ENCODE assay signal across 1 cellular context in genomic region chr19:16562608-16563025, GRCh38.
TF ChIP-seq lines count a peak whose summit lies in the region.

No MANE protein-coding gene starts in this region.

TF ChIP-seq in K562, 482 proteins besides CTCF, POLR2A, EP300 and RAD21 (continues in another document):
- TF ChIP-seq BRD4 (IDR thresholded peaks at IDR 0.05) (no peak), ZNF583 (CRISPR knock-in tag; IDR thresholded peaks at IDR 0.05) (0 out of 2 replicates have a peak, but pooled peaks have one; percentile 26), NR2C2 (CRISPR knock-in tag; IDR thresholded peaks at IDR 0.05) (no peak), NR2C2 (tag; IDR thresholded peaks at IDR 0.05) (peak; percentile 54; the same call in 1 of the 2 replicates), NR4A1 (CRISPR knock-in tag; IDR thresholded peaks at IDR 0.05) (no peak), NR4A1 (tag; IDR thresholded peaks at IDR 0.05) (peak; percentile 70; the same call in 1 of the 2 replicates), NCOA6 (IDR thresholded peaks at IDR 0.05) (no peak), SMARCA4 (IDR thresholded peaks at IDR 0.05) (peak; percentile 84), TBP (optimal IDR thresholded peaks at IDR 0.05; ENCODE audit: low read depth, low read length) (no peak), ZBTB11 (CRISPR knock-in tag; IDR thresholded peaks at IDR 0.05) (peak in 1 of 3 experiments; percentile 44; a peak in 1 of 6 replicates), TAL1 (IDR thresholded peaks at IDR 0.05) (peak; percentile 64), MAFF (IDR thresholded peaks at IDR 0.05; ENCODE audit: low read length) (peak; percentile 36; the same call in 1 of the 2 replicates), TEAD4 (IDR thresholded peaks at IDR 0.05; ENCODE audit: low read length) (peak; percentile 36; the same call in 1 of the 2 replicates), TEAD4 (CRISPR knock-in tag; IDR thresholded peaks at IDR 0.05; ENCODE audit: borderline replicate concordance) (no peak), NFIC (IDR thresholded peaks at IDR 0.05) (no peak), ZNF639 (CRISPR knock-in tag; conservative IDR thresholded peaks at IDR 0.05 in 1 of 2, IDR thresholded peaks at IDR 0.05 in 1 of 2) (peak in 1 of 2 experiments; percentile 67; a peak in 2 of 4 replicates), ID3 (CRISPR knock-in tag; IDR thresholded peaks at IDR 0.05) (no peak), ID3 (tag; IDR thresholded peaks at IDR 0.05) (0 out of 2 replicates have a peak, but pooled peaks have one; percentile 24), L3MBTL2 (IDR thresholded peaks at IDR 0.05) (peak; percentile 57), C11orf30 (IDR thresholded peaks at IDR 0.05; ENCODE audit: low read depth) (peak; percentile 71), TFAP4 (CRISPR knock-in tag; IDR thresholded peaks at IDR 0.05; ENCODE audit: borderline replicate concordance) (peak; percentile 24; the same call in 1 of the 2 replicates), NFE2 (IDR thresholded peaks at IDR 0.05; ENCODE audit: low read depth) (peak; percentile 77), TCF3 (CRISPR knock-in tag; IDR thresholded peaks at IDR 0.05) (peak; percentile 67), ETV5 (CRISPR knock-in tag; IDR thresholded peaks at IDR 0.05; ENCODE audit: low read depth) (no peak), ZNF592 (IDR thresholded peaks at IDR 0.05) (peak; percentile 95), MEF2A (IDR thresholded peaks at IDR 0.05; ENCODE audit: control insufficient read depth, low read depth, low read length) (0 out of 2 replicates have a peak, but pooled peaks have one; percentile 21), ARID1B (IDR thresholded peaks at IDR 0.05) (peak; percentile 87), CBFA2T3 (IDR thresholded peaks at IDR 0.05) (peak; percentile 66), EGR1 (conservative IDR thresholded peaks at IDR 0.05) (no peak), POLR2AphosphoS2 (IDR thresholded peaks at IDR 0.05; ENCODE audit: low read length) (no peak), SMARCC2 (IDR thresholded peaks at IDR 0.05; ENCODE audit: low read depth) (peak; percentile 50; the same call in 1 of the 2 replicates), NFRKB (IDR thresholded peaks at IDR 0.05; ENCODE audit: low read depth) (peak; percentile 40; the same call in 1 of the 2 replicates), SMARCA5 (IDR thresholded peaks at IDR 0.05) (no peak), MAFK (IDR thresholded peaks at IDR 0.05; ENCODE audit: low read length) (peak; percentile 49; the same call in 1 of the 2 replicates), ZNF316 (IDR thresholded peaks at IDR 0.05) (peak; percentile 60; the same call in 1 of the 2 replicates), DMBX1 (CRISPR knock-in tag; IDR thresholded peaks at IDR 0.05; ENCODE audit: borderline replicate concordance) (peak; percentile 80), ATF7 (IDR thresholded peaks at IDR 0.05) (0 out of 2 replicates have a peak, but pooled peaks have one; percentile 29), NR2C1 (IDR thresholded peaks at IDR 0.05) (no peak), NR2C1 (tag; IDR thresholded peaks at IDR 0.05) (peak; percentile 43; the same call in 1 of the 2 replicates), ZNF717 (CRISPR knock-in tag; IDR thresholded peaks at IDR 0.05) (no peak), CXXC5 (CRISPR knock-in tag; IDR thresholded peaks at IDR 0.05) (peak; percentile 25), SRF (CRISPR knock-in tag; IDR thresholded peaks at IDR 0.05) (no peak), MTA2 (IDR thresholded peaks at IDR 0.05; ENCODE audit: low read depth) (no peak), EP400 (IDR thresholded peaks at IDR 0.05) (0 out of 2 replicates have a peak, but pooled peaks have one; percentile 11), ZNF347 (CRISPR knock-in tag; IDR thresholded peaks at IDR 0.05; ENCODE audit: low read depth) (no peak), ZNF146 (CRISPR knock-in tag; IDR thresholded peaks at IDR 0.05; ENCODE audit: unreplicated experiment) (no peak)
- TF ChIP-seq, protein P1, sequence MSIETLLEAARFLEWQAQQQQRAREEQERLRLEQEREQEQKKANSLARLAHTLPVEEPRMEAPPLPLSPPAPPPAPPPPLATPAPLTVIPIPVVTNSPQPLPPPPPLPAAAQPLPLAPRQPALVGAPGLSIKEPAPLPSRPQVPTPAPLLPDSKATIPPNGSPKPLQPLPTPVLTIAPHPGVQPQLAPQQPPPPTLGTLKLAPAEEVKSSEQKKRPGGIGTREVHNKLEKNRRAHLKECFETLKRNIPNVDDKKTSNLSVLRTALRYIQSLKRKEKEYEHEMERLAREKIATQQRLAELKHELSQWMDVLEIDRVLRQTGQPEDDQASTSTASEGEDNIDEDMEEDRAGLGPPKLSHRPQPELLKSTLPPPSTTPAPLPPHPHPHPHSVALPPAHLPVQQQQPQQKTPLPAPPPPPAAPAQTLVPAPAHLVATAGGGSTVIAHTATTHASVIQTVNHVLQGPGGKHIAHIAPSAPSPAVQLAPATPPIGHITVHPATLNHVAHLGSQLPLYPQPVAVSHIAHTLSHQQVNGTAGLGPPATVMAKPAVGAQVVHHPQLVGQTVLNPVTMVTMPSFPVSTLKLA (conservative IDR thresholded peaks at IDR 0.05): peak in 1 of 2 experiments; percentile 55; a peak in 3 of 4 replicates
- TF ChIP-seq, protein P2, sequence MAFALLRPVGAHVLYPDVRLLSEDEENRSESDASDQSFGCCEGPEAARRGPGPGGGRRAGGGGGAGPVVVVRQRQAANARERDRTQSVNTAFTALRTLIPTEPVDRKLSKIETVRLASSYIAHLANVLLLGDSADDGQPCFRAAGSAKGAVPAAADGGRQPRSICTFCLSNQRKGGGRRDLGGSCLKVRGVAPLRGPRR (CRISPR knock-in tag; IDR thresholded peaks at IDR 0.05): peak; percentile 33; the same call in 1 of the 2 replicates
- TF ChIP-seq, protein P3, sequence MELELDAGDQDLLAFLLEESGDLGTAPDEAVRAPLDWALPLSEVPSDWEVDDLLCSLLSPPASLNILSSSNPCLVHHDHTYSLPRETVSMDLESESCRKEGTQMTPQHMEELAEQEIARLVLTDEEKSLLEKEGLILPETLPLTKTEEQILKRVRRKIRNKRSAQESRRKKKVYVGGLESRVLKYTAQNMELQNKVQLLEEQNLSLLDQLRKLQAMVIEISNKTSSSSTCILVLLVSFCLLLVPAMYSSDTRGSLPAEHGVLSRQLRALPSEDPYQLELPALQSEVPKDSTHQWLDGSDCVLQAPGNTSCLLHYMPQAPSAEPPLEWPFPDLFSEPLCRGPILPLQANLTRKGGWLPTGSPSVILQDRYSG (tag; conservative IDR thresholded peaks at IDR 0.05; ENCODE audit: low read depth): 0 out of 2 replicates have a peak, but pooled peaks have one; percentile 56
- TF ChIP-seq, protein P4, sequence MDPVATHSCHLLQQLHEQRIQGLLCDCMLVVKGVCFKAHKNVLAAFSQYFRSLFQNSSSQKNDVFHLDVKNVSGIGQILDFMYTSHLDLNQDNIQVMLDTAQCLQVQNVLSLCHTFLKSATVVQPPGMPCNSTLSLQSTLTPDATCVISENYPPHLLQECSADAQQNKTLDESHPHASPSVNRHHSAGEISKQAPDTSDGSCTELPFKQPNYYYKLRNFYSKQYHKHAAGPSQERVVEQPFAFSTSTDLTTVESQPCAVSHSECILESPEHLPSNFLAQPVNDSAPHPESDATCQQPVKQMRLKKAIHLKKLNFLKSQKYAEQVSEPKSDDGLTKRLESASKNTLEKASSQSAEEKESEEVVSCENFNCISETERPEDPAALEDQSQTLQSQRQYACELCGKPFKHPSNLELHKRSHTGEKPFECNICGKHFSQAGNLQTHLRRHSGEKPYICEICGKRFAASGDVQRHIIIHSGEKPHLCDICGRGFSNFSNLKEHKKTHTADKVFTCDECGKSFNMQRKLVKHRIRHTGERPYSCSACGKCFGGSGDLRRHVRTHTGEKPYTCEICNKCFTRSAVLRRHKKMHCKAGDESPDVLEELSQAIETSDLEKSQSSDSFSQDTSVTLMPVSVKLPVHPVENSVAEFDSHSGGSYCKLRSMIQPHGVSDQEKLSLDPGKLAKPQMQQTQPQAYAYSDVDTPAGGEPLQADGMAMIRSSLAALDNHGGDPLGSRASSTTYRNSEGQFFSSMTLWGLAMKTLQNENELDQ (CRISPR knock-in tag; IDR thresholded peaks at IDR 0.05; ENCODE audit: borderline replicate concordance): no peak
- TF ChIP-seq, protein P5, sequence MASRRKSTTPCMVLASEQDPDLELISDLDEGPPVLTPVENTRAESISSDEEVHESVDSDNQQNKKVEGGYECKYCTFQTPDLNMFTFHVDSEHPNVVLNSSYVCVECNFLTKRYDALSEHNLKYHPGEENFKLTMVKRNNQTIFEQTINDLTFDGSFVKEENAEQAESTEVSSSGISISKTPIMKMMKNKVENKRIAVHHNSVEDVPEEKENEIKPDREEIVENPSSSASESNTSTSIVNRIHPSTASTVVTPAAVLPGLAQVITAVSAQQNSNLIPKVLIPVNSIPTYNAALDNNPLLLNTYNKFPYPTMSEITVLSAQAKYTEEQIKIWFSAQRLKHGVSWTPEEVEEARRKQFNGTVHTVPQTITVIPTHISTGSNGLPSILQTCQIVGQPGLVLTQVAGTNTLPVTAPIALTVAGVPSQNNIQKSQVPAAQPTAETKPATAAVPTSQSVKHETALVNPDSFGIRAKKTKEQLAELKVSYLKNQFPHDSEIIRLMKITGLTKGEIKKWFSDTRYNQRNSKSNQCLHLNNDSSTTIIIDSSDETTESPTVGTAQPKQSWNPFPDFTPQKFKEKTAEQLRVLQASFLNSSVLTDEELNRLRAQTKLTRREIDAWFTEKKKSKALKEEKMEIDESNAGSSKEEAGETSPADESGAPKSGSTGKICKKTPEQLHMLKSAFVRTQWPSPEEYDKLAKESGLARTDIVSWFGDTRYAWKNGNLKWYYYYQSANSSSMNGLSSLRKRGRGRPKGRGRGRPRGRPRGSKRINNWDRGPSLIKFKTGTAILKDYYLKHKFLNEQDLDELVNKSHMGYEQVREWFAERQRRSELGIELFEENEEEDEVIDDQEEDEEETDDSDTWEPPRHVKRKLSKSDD (conservative IDR thresholded peaks at IDR 0.05; ENCODE audit: low read length): no peak
